1 cellular context compared by ENCODE assay signal in the genomic region with DNA sequence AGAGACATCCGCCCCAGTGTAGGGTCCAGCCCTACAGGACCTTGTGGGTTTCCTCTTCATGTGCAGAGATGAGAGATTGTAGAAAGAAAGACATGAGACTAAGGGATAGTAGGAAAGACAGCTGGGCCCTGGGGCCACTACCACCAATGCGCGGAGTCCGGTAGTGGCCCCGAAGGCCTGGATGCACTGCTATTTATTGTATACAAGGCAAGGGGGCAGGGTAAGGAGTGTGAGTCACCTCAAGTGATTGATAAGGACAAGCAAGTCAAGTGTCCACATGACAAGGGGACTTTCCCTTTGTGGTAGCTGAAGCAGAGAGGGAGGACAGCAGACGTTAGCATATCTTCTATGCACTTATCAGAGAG.
A peak's percentile ranks its signal among the peaks of the same experiment; 100 is the strongest.
TF ChIP-seq lines count a peak whose summit lies in the region.

No MANE protein-coding gene starts in this region.

TF ChIP-seq in HepG2, 621 proteins besides CTCF, POLR2A, EP300 and RAD21:
- TF ChIP-seq ETV5 (CRISPR knock-in tag; IDR thresholded peaks at IDR 0.05; ENCODE audit: borderline replicate concordance) (no peak), DNMT1 (CRISPR knock-in tag; IDR thresholded peaks at IDR 0.05) (no peak), POLR2AphosphoS5 (IDR thresholded peaks at IDR 0.05; ENCODE audit: low read depth, low read length) (peak; percentile 33; the same call in 1 of the 2 replicates), NCOR1 (IDR thresholded peaks at IDR 0.05; ENCODE audit: borderline replicate concordance, low read length) (no peak), ZNF7 (CRISPR knock-in tag; IDR thresholded peaks at IDR 0.05) (no peak)
- TF ChIP-seq, protein P1, sequence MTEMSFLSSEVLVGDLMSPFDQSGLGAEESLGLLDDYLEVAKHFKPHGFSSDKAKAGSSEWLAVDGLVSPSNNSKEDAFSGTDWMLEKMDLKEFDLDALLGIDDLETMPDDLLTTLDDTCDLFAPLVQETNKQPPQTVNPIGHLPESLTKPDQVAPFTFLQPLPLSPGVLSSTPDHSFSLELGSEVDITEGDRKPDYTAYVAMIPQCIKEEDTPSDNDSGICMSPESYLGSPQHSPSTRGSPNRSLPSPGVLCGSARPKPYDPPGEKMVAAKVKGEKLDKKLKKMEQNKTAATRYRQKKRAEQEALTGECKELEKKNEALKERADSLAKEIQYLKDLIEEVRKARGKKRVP (CRISPR knock-in tag; IDR thresholded peaks at IDR 0.05) = no peak
TF ChIP-seq in HepG2: peak in this region for 1.
